ENCODE assay signal across 22 cellular contexts in the genomic region with DNA sequence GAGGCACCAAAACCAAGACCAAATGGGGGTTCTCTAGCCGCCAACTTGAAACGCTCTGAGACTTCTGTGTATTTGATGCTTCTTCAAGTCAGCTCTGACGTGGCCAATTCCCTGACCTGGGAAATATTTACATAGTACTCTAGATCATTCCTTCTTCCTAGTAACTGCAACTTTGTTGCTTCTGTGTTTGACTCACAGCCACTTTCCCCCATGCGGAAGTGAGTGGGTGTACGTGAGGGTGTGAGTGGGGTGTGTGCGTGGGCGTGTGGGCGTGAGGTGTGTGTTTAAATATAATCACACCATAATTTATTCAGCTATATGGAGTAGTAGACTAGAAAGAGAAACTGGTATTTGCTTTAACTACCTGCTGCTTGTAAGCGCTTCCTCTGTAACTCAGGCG.
"Had no signal": no experiment of that assay in that cellular context is flagged by ENCODE, and none has a peak within 500 bp of the region (broad histone marks: within the 10 kb centered on the region; RNA-seq: fewer than 3 reads in every experiment).

No MANE protein-coding gene starts in this region.

- ATAC-seq: naive thymus-derived CD8-positive, alpha-beta T cell; pancreas; right lobe of liver; stimulated activated naive B cell treated with anti-CD40 and anti-IgM and Interleukin-4, amounts not matched to agents 10 μg/mL and 1 μg/mL and 100 μg/mL, for 72 hours; stimulated activated naive CD8-positive, alpha-beta T cell treated with anti-CD3 and anti-CD28 coated beads, Interleukin-15, amount 100 ng/mL, for 72 hours had no signal

- H3K27ac ChIP-seq: coronary artery, pancreas, right lobe of liver, suprapubic skin, thyroid gland had no signal

- H3K27me3 ChIP-seq: right lobe of liver, thyroid gland had no signal

- H3K36me3 ChIP-seq: pancreas, right lobe of liver, suprapubic skin, thyroid gland had no signal

- H3K4me3 ChIP-seq: coronary artery, pancreas, right lobe of liver, suprapubic skin, thyroid gland had no signal

- DNase-seq: dermis blood vessel endothelial cell; effector memory CD4-positive, alpha-beta T cell; hypothalamus; immature natural killer cell; islet precursor cell; kidney glomerular epithelial cell; mammary epithelial cell; mesendoderm; midbrain; naive thymus-derived CD8-positive, alpha-beta T cell; nephron progenitor cell; pancreas; retina; right lobe of liver; small intestine; stimulated activated CD4-positive, alpha-beta T cell treated with anti-CD3 and anti-CD28 coated beads, Interleukin-15, amount 100 ng/mL, for 24 hours; stimulated activated CD4-positive, alpha-beta T cell treated with anti-CD3 and anti-CD28 coated beads, Interleukin-2, amount 100 ng/mL, for 48 hours; stimulated activated naive B cell treated with anti-CD40 and anti-IgM and Interleukin-4, amounts not matched to agents 10 μg/mL and 1 μg/mL and 100 μg/mL, for 72 hours; stimulated activated naive CD8-positive, alpha-beta T cell treated with anti-CD3 and anti-CD28 coated beads, Interleukin-15, amount 100 ng/mL, for 72 hours; thyroid gland had no signal

- H3K4me1 ChIP-seq: pancreas, right lobe of liver, suprapubic skin, thyroid gland had no signal

- H3K9me3 ChIP-seq: pancreas, right lobe of liver, thyroid gland had no signal
